11 cellular contexts compared by ENCODE assay signal in the genomic region with DNA sequence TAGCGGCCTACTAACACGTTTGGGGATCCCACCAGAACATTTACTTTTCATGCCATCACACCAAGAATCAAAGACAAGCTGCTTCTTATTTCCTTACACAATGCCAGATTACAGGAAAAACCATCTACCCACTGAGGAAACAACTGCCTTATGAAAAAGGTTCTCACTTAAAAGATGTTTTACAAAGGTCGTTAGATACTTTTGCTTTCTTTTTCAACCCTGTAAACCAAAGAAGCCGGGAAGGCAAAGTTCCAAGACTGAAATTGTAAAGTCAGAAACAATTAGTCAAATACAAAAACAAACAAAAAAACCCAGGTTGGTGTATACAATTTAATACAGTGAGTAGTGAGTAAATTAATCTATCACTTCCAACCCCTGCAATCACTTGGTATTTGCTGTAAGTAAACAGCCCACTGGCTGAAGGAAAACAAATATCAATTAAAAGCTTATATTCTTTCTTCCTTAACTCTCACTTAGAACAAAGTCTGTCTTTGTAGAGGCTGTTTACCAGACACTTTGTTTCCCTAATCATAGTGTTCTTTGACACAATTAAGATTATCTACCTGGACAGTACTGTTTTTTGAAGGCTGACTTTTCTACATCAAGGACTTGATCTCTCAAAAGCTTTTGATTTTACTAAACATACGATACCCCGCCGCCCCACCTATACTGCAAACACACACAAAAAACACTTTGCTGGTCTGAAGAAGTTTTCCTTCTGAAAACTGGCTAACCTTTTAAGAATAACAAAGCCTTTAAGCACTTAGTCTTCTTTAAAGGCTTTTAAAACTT. TPM values are rescaled to one million over a fixed set of nuclear protein-coding genes. Genes with fewer than 3 reads are reported as not detected.
A peak's percentile ranks its signal among the peaks of the same experiment; 100 is the strongest.
DNase-seq lines count a peak whose midpoint lies in the region; ATAC-seq and TF ChIP-seq lines count a peak whose summit lies in the region.
"Had no signal": no experiment of that assay in that cellular context is flagged by ENCODE, and none has a peak within 500 bp of the region (broad histone marks: within the 10 kb centered on the region; RNA-seq: fewer than 3 reads in every experiment).

No MANE protein-coding gene starts in this region.

- H3K79me2 ChIP-seq in mammary epithelial cell (ENCODE audit: insufficient read depth, low read length) (peaks cover 20% of the 10 kb centered on the region), OCI-LY7 (ENCODE audit: insufficient read depth, low read depth, low read length) (peaks cover 12% of the 10 kb centered on the region; the same call in 1 of the 2 replicates)

- in situ Hi-C loops in mammary epithelial cell (cut with MboI; ENCODE audit: low sequenced_read_pairs in 2 of 2), result no loop called here

- H3K9me2 ChIP-seq in OCI-LY7 (ENCODE audit: insufficient read depth, low read length), result no peaks in the 10 kb centered on the region

- no peak overlapping the region for H2AFZ ChIP-seq in mammary epithelial cell (ENCODE audit: low read depth, low read length)
- no peak overlapping the region for H2AFZ ChIP-seq in OCI-LY7 (ENCODE audit: low read length)

- POLR2A ChIA-PET in activated naive CD8-positive, alpha-beta T cell treated with anti-CD3 and anti-CD28 coated beads, Interleukin-2, amount 10 ng/mL, durations not matched to agents 7 days and 5 days (lab: Charles Lee), result no interaction called here
- POLR2A ChIA-PET in OCI-LY7 (lab: Charles Lee), result interaction anchor here (0.7 to 1.0 kb wide), 2 partner anchors 8 to 16 kb away, joined by 3 read pairs; no protein-coding TSS in a partner anchor

- H3K27ac Mint-ChIP-seq in activated naive CD8-positive, alpha-beta T cell treated with anti-CD3 and anti-CD28 coated beads, Interleukin-2, amount 10 ng/mL, durations not matched to agents 7 days and 5 days, result peak overlapping the region; percentile 83

- dilution Hi-C loops in mammary epithelial cell (cut with HindIII; ENCODE audit: low sequenced_read_pairs), result no loop called here

- H3K9ac ChIP-seq in mammary epithelial cell (ENCODE audit: insufficient read depth, low read length), result no peak overlapping the region

- TF ChIP-seq CTCF in heart right ventricle (IDR thresholded peaks at IDR 0.05) (no peak), lower lobe of right lung (IDR thresholded peaks at IDR 0.05) (no peak), vagina (IDR thresholded peaks at IDR 0.05) (no peak), mammary epithelial cell (conservative IDR thresholded peaks at IDR 0.05 in 1 of 2, IDR thresholded peaks at IDR 0.05 in 1 of 2; ENCODE audit: extremely low read depth in 1 of 2, insufficient read depth in 1 of 2, low read depth in 1 of 2, low read length in 2 of 2) (no peak), OCI-LY7 (conservative IDR thresholded peaks at IDR 0.05; ENCODE audit: low read length) (no peak)

- no peaks in the 10 kb centered on the region for H3K27me3 ChIP-seq in heart right ventricle
- H3K27me3 ChIP-seq in lower lobe of right lung (ENCODE audit: low read depth), result no peaks in the 10 kb centered on the region
- no peaks in the 10 kb centered on the region for H3K27me3 ChIP-seq in vagina
- H3K27me3 ChIP-seq in mammary epithelial cell (ENCODE audit: insufficient read depth, low read length), result no peaks in the 10 kb centered on the region

- H3K36me3 ChIP-seq in heart right ventricle, result peaks cover 0 to 84% (median 10%) of the 10 kb centered on the region in 9 donors
- peaks cover 33% of the 10 kb centered on the region for H3K36me3 ChIP-seq in lower lobe of right lung
- peaks cover 0 to 14% of the 10 kb centered on the region in 2 donors for H3K36me3 ChIP-seq in vagina
- peaks cover 3% of the 10 kb centered on the region for H3K36me3 ChIP-seq in mammary epithelial cell (ENCODE audit: insufficient read depth, low read length)
- peaks cover 94% of the 10 kb centered on the region for H3K36me3 ChIP-seq in OCI-LY7 (ENCODE audit: insufficient read depth, low read length)

- ATAC-seq in heart right ventricle, result peak in 1 of 8 donors; percentile 11
- ATAC-seq in left cardiac atrium, result no peak
- no peak for ATAC-seq in activated naive CD8-positive, alpha-beta T cell treated with anti-CD3 and anti-CD28 coated beads, Interleukin-2, amount 10 ng/mL, durations not matched to agents 7 days and 5 days (ENCODE audit: low read depth)
- ATAC-seq in lower lobe of right lung, result peak in 1 of 2 donors; percentile 21

- no peak for TF ChIP-seq POLR2A in vagina (IDR thresholded peaks at IDR 0.05)

- peaks cover 35% of the 10 kb centered on the region for H3K36me3 Mint-ChIP-seq in activated naive CD8-positive, alpha-beta T cell treated with anti-CD3 and anti-CD28 coated beads, Interleukin-2, amount 10 ng/mL, durations not matched to agents 7 days and 5 days

- intact Hi-C loops in heart right ventricle (cut with DNase I), result no loop called here
- intact Hi-C loops in left cardiac atrium (cut with DNase I), result no loop called here
- intact Hi-C loops in lower lobe of right lung (cut with DNase I), result no loop called here
- intact Hi-C loops in vagina (cut with DNase I), result no loop called here
- intact Hi-C loops in mammary epithelial cell (cut with micrococcal nuclease), result no loop called here
- intact Hi-C loops in OCI-LY7 (cut with micrococcal nuclease; ENCODE audit: unreplicated experiment), result no loop called here

- CTCF ChIA-PET in mammary epithelial cell (lab: Charles Lee; ENCODE audit: low non-redundant PET), result no interaction called here
- CTCF ChIA-PET in OCI-LY7 (lab: Charles Lee; ENCODE audit: unreplicated experiment), result no interaction called here

- H3K27ac ChIP-seq in heart right ventricle (peak overlapping the region in 7 of 10 donors; percentile 28 to 73 (median 43)), lower lobe of right lung (peak overlapping the region; percentile 61), vagina (peak overlapping the region; percentile 45), mammary epithelial cell (ENCODE audit: insufficient read depth, low read depth, low read length) (no peak overlapping the region), OCI-LY7 (ENCODE audit: low read depth, low read length, poor library complexity, severe bottlenecking) (no peak overlapping the region)
- H3K27ac ChIP-seq: WERI-Rb-1 had no signal

- H3K27me3 Mint-ChIP-seq in activated naive CD8-positive, alpha-beta T cell treated with anti-CD3 and anti-CD28 coated beads, Interleukin-2, amount 10 ng/mL, durations not matched to agents 7 days and 5 days, result no peaks in the 10 kb centered on the region

- H4K20me1 ChIP-seq in mammary epithelial cell (ENCODE audit: insufficient read depth, low read length) (no peaks in the 10 kb centered on the region), OCI-LY7 (ENCODE audit: insufficient read depth, low read length) (no peaks in the 10 kb centered on the region)

- H3K4me1 ChIP-seq in heart right ventricle, result peaks cover 0 to 18% (median 5%) of the 10 kb centered on the region in 9 donors
- H3K4me1 ChIP-seq in lower lobe of right lung, result peaks cover 11% of the 10 kb centered on the region
- H3K4me1 ChIP-seq in vagina, result no peaks in the 10 kb centered on the region
- no peaks in the 10 kb centered on the region for H3K4me1 ChIP-seq in mammary epithelial cell (ENCODE audit: insufficient read depth, low read length)
- no peaks in the 10 kb centered on the region for H3K4me1 ChIP-seq in OCI-LY7 (ENCODE audit: insufficient read depth, low read length, poor library complexity, severe bottlenecking)

- 66 to 78% methylated on average over 7 of the region's 7 CpGs for WGBS in heart right ventricle, 2 donors
- 94% methylated on average over 7 of the region's 7 CpGs for WGBS in mammary epithelial cell (ENCODE audit: low coverage, missing lambda C conversion rate)

- DNase-seq in heart right ventricle, result no peak
- DNase-seq in left cardiac atrium, result no peak
- no peak for DNase-seq in activated naive CD8-positive, alpha-beta T cell treated with anti-CD3 and anti-CD28 coated beads, Interleukin-2, amount 10 ng/mL, durations not matched to agents 7 days and 5 days
- DNase-seq in lower lobe of right lung, result no peak
- DNase-seq in vagina (ENCODE audit: extremely low spot score in 2 of 2), result no peak
- DNase-seq in NCI-H146 (lab: John Stamatoyannopoulos, UW), result no peak
- DNase-seq in mammary epithelial cell, result no peak
- no peak for DNase-seq in OCI-LY7 (ENCODE audit: low spot score)
- DNase-seq: aorta, NCI-H1417 treated with DMSO at 0.1 percent for 48 hours, WERI-Rb-1 had no signal

- peaks cover 16% of the 10 kb centered on the region for H3K4me1 Mint-ChIP-seq in activated naive CD8-positive, alpha-beta T cell treated with anti-CD3 and anti-CD28 coated beads, Interleukin-2, amount 10 ng/mL, durations not matched to agents 7 days and 5 days

- H3K4me2 ChIP-seq in mammary epithelial cell (ENCODE audit: insufficient read depth, low read depth, low read length) (no peak overlapping the region), OCI-LY7 (ENCODE audit: low read length) (no peak overlapping the region)

- BruUV-seq in mammary epithelial cell (replicated peaks; lab: Mats Ljungman, UMichigan) (no TSS peak), OCI-LY7 (replicated peaks; lab: Mats Ljungman, UMichigan) (no TSS peak)

- H3K4me3 Mint-ChIP-seq in activated naive CD8-positive, alpha-beta T cell treated with anti-CD3 and anti-CD28 coated beads, Interleukin-2, amount 10 ng/mL, durations not matched to agents 7 days and 5 days, result peak overlapping the region; percentile 81

- peaks cover 0 to 6% (median 0%) of the 10 kb centered on the region in 11 donors for H3K9me3 ChIP-seq in heart right ventricle
- no peaks in the 10 kb centered on the region for H3K9me3 ChIP-seq in lower lobe of right lung
- no peaks in the 10 kb centered on the region for H3K9me3 ChIP-seq in vagina
- H3K9me3 ChIP-seq in mammary epithelial cell (replicated peaks; ENCODE audit: insufficient read depth, low read length), result no peaks in the 10 kb centered on the region
- 0 out of 2 replicates have a peak, but pooled peaks cover 6% of the 10 kb centered on the region for H3K9me3 ChIP-seq in OCI-LY7 (ENCODE audit: low read length)

- no peaks in the 10 kb centered on the region for H3K9me3 Mint-ChIP-seq in activated naive CD8-positive, alpha-beta T cell treated with anti-CD3 and anti-CD28 coated beads, Interleukin-2, amount 10 ng/mL, durations not matched to agents 7 days and 5 days

- H3K4me3 ChIP-seq in heart right ventricle, result peak overlapping the region in 6 of 10 donors; percentile 2 to 29 (median 12)
- peak overlapping the region; percentile 18 for H3K4me3 ChIP-seq in lower lobe of right lung
- H3K4me3 ChIP-seq in vagina, result no peak overlapping the region
- H3K4me3 ChIP-seq in mammary epithelial cell (replicated peaks in 1 of 3; ENCODE audit: insufficient read depth in 1 of 3, low read depth in 2 of 3, low read length in 3 of 3), result no peak overlapping the region
- no peak overlapping the region for H3K4me3 ChIP-seq in OCI-LY7 (ENCODE audit: low read depth, low read length, poor library complexity, severe bottlenecking)

RNA-seq across cellular contexts. Expression of a gene that starts 18.1 kb away (rescaled TPM):
- total RNA-seq in heart right ventricle (10 to 100 TPM in 2 of 10 donors, 1 to 10 TPM in 8; 4.4 to 13.3 (median 7.5) TPM), left cardiac atrium (10 to 100 TPM; 12.4 to 13.5 TPM), lower lobe of right lung (31.9 TPM), vagina (25.5 TPM), mammary epithelial cell (10 to 100 TPM; 31.5 to 44.3 TPM), OCI-LY7 (2022) (24.1 and 25.6 TPM in 2 replicates)
- polyA plus RNA-seq in heart right ventricle (1 to 10 TPM; 2.1 to 6.3 TPM), mammary epithelial cell (42.5 TPM)
- 10 to 100 TPM; 14.9 to 16.2 TPM for total RNA-seq in activated naive CD8-positive, alpha-beta T cell treated with anti-CD3 and anti-CD28 coated beads, Interleukin-2, amount 10 ng/mL, durations not matched to agents 7 days and 5 days
- 33.5 TPM for polyA minus RNA-seq in mammary epithelial cell
- total RNA-seq in OCI-LY7 (2014; rRNA removed; shearing (Covaris generic)), result 24.7 and 26.7 TPM in 2 replicates

Comparison
In these comparisons a context has a peak if more than half of its experiments do, and no peak if none do; other contexts are left out.
1. H3K27ac ChIP-seq: peak in heart right ventricle (7 of 10), lower lobe of right lung (single experiment) and vagina (single experiment); none in mammary epithelial cell (single experiment) and OCI-LY7 (single experiment).
2. H3K4me3 ChIP-seq: peak in heart right ventricle (6 of 10) and lower lobe of right lung (single experiment); none in vagina (0 of 2), mammary epithelial cell (0 of 3) and OCI-LY7 (single experiment).